ENCODE assay signal across 15 cellular contexts in genomic region chr18:10121028-10121427, GRCh38.
DNase-seq lines count a peak whose midpoint lies in the region; ATAC-seq and TF ChIP-seq lines count a peak whose summit lies in the region.
"Had no signal": no experiment of that assay in that cellular context is flagged by ENCODE, and none has a peak within 500 bp of the region (broad histone marks: within the 10 kb centered on the region; RNA-seq: fewer than 3 reads in every experiment).

No MANE protein-coding gene starts in this region.

- no peaks in the 10 kb centered on the region for H3K27me3 ChIP-seq in A673 (replicated peaks; ENCODE audit: insufficient read depth, low read depth, low read length, poor library complexity)

- H3K36me3 ChIP-seq in A673 (ENCODE audit: insufficient read depth, low read length, poor library complexity, severe bottlenecking) (peaks cover 3% of the 10 kb centered on the region), SK-N-MC (ENCODE audit: insufficient read depth, low read length) (no peaks in the 10 kb centered on the region)

- POLR2A ChIA-PET in A673 (lab: Charles Lee; ENCODE audit: low non-redundant PET): no interaction called here

- no peaks in the 10 kb centered on the region for H3K27me3 Mint-ChIP-seq in osteocyte (ENCODE audit: unreplicated experiment)
- peaks cover 0 to under 1% of the 10 kb centered on the region in 2 donors for H3K27me3 Mint-ChIP-seq in effector memory CD8-positive, alpha-beta T cell

- no peak overlapping the region for H3K9ac ChIP-seq in SK-N-MC (ENCODE audit: insufficient read length)

- H3K4me1 ChIP-seq in A673 (ENCODE audit: insufficient read depth, low read length, poor library complexity, severe bottlenecking): peaks cover 34% of the 10 kb centered on the region

- no TSS peak for BruUV-seq in A673 (replicated peaks; lab: Mats Ljungman, UMichigan)

- H3K27ac ChIP-seq in A673 (ENCODE audit: low read depth, low read length, poor library complexity, severe bottlenecking) (peak overlapping the region; percentile 15), SK-N-MC (peak overlapping the region; percentile 83; the same call in 1 of the 2 replicates)
- H3K27ac ChIP-seq: A549, HL-60 had no signal

- H3K4me3 ChIP-seq in A673 (ENCODE audit: low read depth, low read length, poor library complexity, severe bottlenecking) (no peak overlapping the region), SK-N-MC (no peak overlapping the region)
- H3K4me3 ChIP-seq: A549 had no signal

- no peak for DNase-seq in A673 (ENCODE audit: low spot score)
- DNase-seq in EH (ENCODE audit: low read depth): peak; percentile 55
- DNase-seq in SK-N-MC (ENCODE audit: low read depth, low spot score): no peak
- DNase-seq in osteocyte (ENCODE audit: extremely low spot score, unreplicated experiment): no peak
- DNase-seq in effector memory CD8-positive, alpha-beta T cell: no peak
- DNase-seq: CD8-positive, alpha-beta T cell; COR-L47; DMS153; DMS79 treated with DMSO at 0.1 percent for 48 hours; GDM1; HCEC 1CT had no signal

- H3K9me3 ChIP-seq in A673 (ENCODE audit: low read depth, low read length, poor library complexity, severe bottlenecking) (peaks cover 9% of the 10 kb centered on the region), SK-N-MC (ENCODE audit: low read depth, low read length) (peaks cover 7% of the 10 kb centered on the region; the same call in 1 of the 2 replicates)

- CTCF ChIA-PET in A673 (lab: Charles Lee): no interaction called here

- ATAC-seq in effector memory CD8-positive, alpha-beta T cell (replicated peaks): no peak
- no peak for ATAC-seq in GM18520 (IDR thresholded peaks at IDR 0.05; ENCODE audit: unreplicated experiment)
- ATAC-seq: A549; CD8-positive, alpha-beta T cell had no signal

- peaks cover 3% of the 10 kb centered on the region for H3K9me3 Mint-ChIP-seq in osteocyte (ENCODE audit: unreplicated experiment)
- H3K9me3 Mint-ChIP-seq in effector memory CD8-positive, alpha-beta T cell: peaks cover 4 to 5% of the 10 kb centered on the region in 2 donors

- intact Hi-C loops in A673 (cut with micrococcal nuclease; ENCODE audit: unreplicated experiment): no loop called here

- TF ChIP-seq CTCF in A673 (conservative IDR thresholded peaks at IDR 0.05; ENCODE audit: low read depth, low read length) (no peak), osteocyte (IDR thresholded peaks at IDR 0.05) (no peak)

- H3K4me3 Mint-ChIP-seq in osteocyte (ENCODE audit: unreplicated experiment): no peak overlapping the region
- H3K4me3 Mint-ChIP-seq in effector memory CD8-positive, alpha-beta T cell: no peak overlapping the region
- H3K4me3 Mint-ChIP-seq: CD14-positive monocyte; CD8-positive, alpha-beta T cell had no signal

- H3K27ac Mint-ChIP-seq in osteocyte (ENCODE audit: unreplicated experiment): peak overlapping the region; percentile 28
- H3K27ac Mint-ChIP-seq in effector memory CD8-positive, alpha-beta T cell: no peak overlapping the region
- H3K27ac Mint-ChIP-seq: CD8-positive, alpha-beta T cell had no signal

- peaks cover under 1% of the 10 kb centered on the region for H3K36me3 Mint-ChIP-seq in osteocyte (ENCODE audit: unreplicated experiment)
- H3K36me3 Mint-ChIP-seq in effector memory CD8-positive, alpha-beta T cell (ENCODE audit: insufficient read depth): no peaks in the 10 kb centered on the region
- H3K36me3 Mint-ChIP-seq: CD8-positive, alpha-beta T cell had no signal

- peaks cover 27% of the 10 kb centered on the region for H3K4me1 Mint-ChIP-seq in osteocyte (ENCODE audit: unreplicated experiment)
- H3K4me1 Mint-ChIP-seq in effector memory CD8-positive, alpha-beta T cell (ENCODE audit: low read depth in 2 of 2): peaks cover 0 to 2% of the 10 kb centered on the region in 2 donors
